In the genomic region with DNA sequence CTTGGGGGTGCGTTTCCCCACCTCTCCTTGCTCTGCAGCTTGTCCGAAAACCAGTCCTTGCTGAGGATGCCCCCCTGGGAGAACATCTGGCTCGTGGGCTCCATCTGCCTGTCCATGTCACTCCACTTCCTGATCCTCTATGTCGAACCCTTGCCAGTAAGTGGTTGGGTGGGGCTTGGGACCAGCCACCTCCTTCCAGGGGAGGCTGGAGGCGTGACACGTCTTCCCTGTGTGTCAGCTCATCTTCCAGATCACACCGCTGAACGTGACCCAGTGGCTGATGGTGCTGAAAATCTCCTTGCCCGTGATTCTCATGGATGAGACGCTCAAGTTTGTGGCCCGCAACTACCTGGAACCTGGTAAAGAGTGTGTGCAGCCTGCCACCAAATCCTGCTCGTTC, we compare ENCODE assay signal across 17 cellular contexts. TPM values are rescaled to one million over a fixed set of nuclear protein-coding genes. Genes with fewer than 3 reads are reported as not detected.
A peak's percentile ranks its signal among the peaks of the same experiment; 100 is the strongest.
DNase-seq lines count a peak whose midpoint lies in the region; ATAC-seq and TF ChIP-seq lines count a peak whose summit lies in the region.
"Had no signal": no experiment of that assay in that cellular context is flagged by ENCODE, and none has a peak within 500 bp of the region (broad histone marks: within the 10 kb centered on the region; RNA-seq: fewer than 3 reads in every experiment).

No MANE protein-coding gene starts in this region.

- H3K27me3 ChIP-seq in endodermal cell (ENCODE audit: control insufficient read depth, insufficient read depth, low read length, poor library complexity, severe bottlenecking) (no peaks in the 10 kb centered on the region), prostate gland (replicated peaks; ENCODE audit: insufficient read depth) (no peaks in the 10 kb centered on the region), upper lobe of right lung (no peaks in the 10 kb centered on the region)
- H3K27me3 ChIP-seq: brain microvascular endothelial cell, ovary had no signal

- H3K27ac Mint-ChIP-seq in CD14-positive monocyte: peak overlapping the region in 5 of 7 donors; percentile 34 to 87 (median 79)
- H3K27ac Mint-ChIP-seq in endodermal cell: no peak overlapping the region
- H3K27ac Mint-ChIP-seq in activated CD4-positive, alpha-beta memory T cell treated with anti-CD3 and anti-CD28 coated beads for 36 hours: no peak overlapping the region
- H3K27ac Mint-ChIP-seq: activated naive CD8-positive, alpha-beta T cell treated with anti-CD3 and anti-CD28 coated beads for 36 hours; B cell had no signal

- H3K9me3 Mint-ChIP-seq in CD14-positive monocyte: no peaks in the 10 kb centered on the region
- H3K9me3 Mint-ChIP-seq in endodermal cell: no peaks in the 10 kb centered on the region
- no peaks in the 10 kb centered on the region for H3K9me3 Mint-ChIP-seq in activated CD4-positive, alpha-beta memory T cell treated with anti-CD3 and anti-CD28 coated beads for 36 hours
- H3K9me3 Mint-ChIP-seq: activated naive CD8-positive, alpha-beta T cell treated with anti-CD3 and anti-CD28 coated beads for 36 hours had no signal

- TF ChIP-seq CTCF in CD14-positive monocyte (IDR thresholded peaks at IDR 0.05): no peak
- TF ChIP-seq CTCF in NB4 (IDR thresholded peaks at IDR 0.05; ENCODE audit: low read depth, low read length): no peak
- TF ChIP-seq CTCF in endodermal cell (conservative IDR thresholded peaks at IDR 0.05): no peak
- no peak for TF ChIP-seq CTCF in prostate gland (IDR thresholded peaks at IDR 0.05)
- TF ChIP-seq CTCF in upper lobe of right lung (IDR thresholded peaks at IDR 0.05): no peak
- no peak for TF ChIP-seq CTCF in GM10266 (IDR thresholded peaks at IDR 0.05; ENCODE audit: control insufficient read depth, insufficient read depth, low read depth, missing control alignments)

- H3K4me1 ChIP-seq in endodermal cell (ENCODE audit: control insufficient read depth, insufficient read depth, low read length) (no peaks in the 10 kb centered on the region), prostate gland (replicated peaks) (peaks cover 42% of the 10 kb centered on the region), upper lobe of right lung (no peaks in the 10 kb centered on the region)

- WGBS in endodermal cell (ENCODE audit: insufficient coverage in 1 of 2, insufficient read length in 1 of 2), 2 experiments: 96 to 99% methylated on average over 10 to 12 of the region's 12 CpGs
- 46% methylated on average over 12 of the region's 12 CpGs for WGBS in prostate gland

- POLR2A ChIA-PET in activated CD4-positive, alpha-beta memory T cell treated with anti-CD3 and anti-CD28 coated beads for 36 hours (lab: Charles Lee): no interaction called here

- TF ChIP-seq POLR2A in NB4 (IDR thresholded peaks at IDR 0.05; ENCODE audit: extremely low read depth, insufficient read length): no peak
- TF ChIP-seq POLR2A in prostate gland (IDR thresholded peaks at IDR 0.05): no peak

- CTCF ChIA-PET in activated CD4-positive, alpha-beta memory T cell treated with anti-CD3 and anti-CD28 coated beads for 36 hours (lab: Charles Lee): no interaction called here

- H3K36me3 ChIP-seq in endodermal cell (ENCODE audit: control insufficient read depth, insufficient read depth, low read length): peaks cover 100% of the 10 kb centered on the region
- H3K36me3 ChIP-seq in prostate gland: peaks cover 0 to 18% of the 10 kb centered on the region in 2 donors
- peaks cover 94% of the 10 kb centered on the region for H3K36me3 ChIP-seq in upper lobe of right lung
- H3K36me3 ChIP-seq: ovary had no signal

- H3K9me3 ChIP-seq in endodermal cell (ENCODE audit: control insufficient read depth, low read length) (no peaks in the 10 kb centered on the region), prostate gland (no peaks in the 10 kb centered on the region), upper lobe of right lung (no peaks in the 10 kb centered on the region)
- H3K9me3 ChIP-seq: ovary had no signal

- H3K9ac ChIP-seq in endodermal cell (ENCODE audit: extremely low read depth, low read length, poor library complexity, severe bottlenecking): no peak overlapping the region
- H3K9ac ChIP-seq: KMS-11 had no signal

- no peak overlapping the region for H3K27ac ChIP-seq in endodermal cell (ENCODE audit: low read depth, low read length)
- peak overlapping the region; percentile 90 to 92 for H3K27ac ChIP-seq in prostate gland
- no peak overlapping the region for H3K27ac ChIP-seq in upper lobe of right lung
- H3K27ac ChIP-seq: brain microvascular endothelial cell, KMS-11, ovary had no signal

- no peak for DNase-seq in CD14-positive monocyte (ENCODE audit: low spot score)
- peak; percentile 59 for DNase-seq in NB4 (ENCODE audit: low read depth)
- DNase-seq in endodermal cell: peak; percentile 55
- DNase-seq in prostate gland (ENCODE audit: low spot score): no peak
- DNase-seq in dedifferentiated amniotic fluid mesenchymal stem cell (ENCODE audit: extremely low spot score): no peak
- no peak for DNase-seq in activated CD4-positive, alpha-beta memory T cell treated with anti-CD3 and anti-CD28 coated beads for 36 hours
- no peak for DNase-seq in upper lobe of right lung
- DNase-seq in GM10266 (ENCODE audit: extremely low spot score): no peak
- DNase-seq: activated naive CD8-positive, alpha-beta T cell treated with anti-CD3 and anti-CD28 coated beads for 36 hours; brain microvascular endothelial cell; NCI-H1105; ovary; stimulated activated CD4-positive, alpha-beta T cell treated with anti-CD3 and anti-CD28 coated beads, Interleukin-4, amount 100 ng/mL, for 4 hours; stimulated activated CD8-positive, alpha-beta memory T cell treated with anti-CD3 and anti-CD28 coated beads, Interleukin-4, amount 100 ng/mL, for 48 hours; substantia nigra had no signal

- H3K4me1 Mint-ChIP-seq in CD14-positive monocyte: peaks cover 37% of the 10 kb centered on the region
- H3K4me1 Mint-ChIP-seq in endodermal cell: no peaks in the 10 kb centered on the region
- peaks cover 23% of the 10 kb centered on the region for H3K4me1 Mint-ChIP-seq in activated CD4-positive, alpha-beta memory T cell treated with anti-CD3 and anti-CD28 coated beads for 36 hours (ENCODE audit: low read depth)

- H3K36me3 Mint-ChIP-seq in CD14-positive monocyte (peaks cover 90 to 94% of the 10 kb centered on the region in 2 donors), endodermal cell (ENCODE audit: low read depth) (peaks cover 94% of the 10 kb centered on the region)
- peaks cover 65% of the 10 kb centered on the region for H3K36me3 Mint-ChIP-seq in activated CD4-positive, alpha-beta memory T cell treated with anti-CD3 and anti-CD28 coated beads for 36 hours

- H3K4me3 ChIP-seq in NB4 (ENCODE audit: low read depth, low read length): no peak overlapping the region
- H3K4me3 ChIP-seq in endodermal cell (ENCODE audit: low read length): no peak overlapping the region
- H3K4me3 ChIP-seq in prostate gland: no peak overlapping the region
- no peak overlapping the region for H3K4me3 ChIP-seq in upper lobe of right lung
- H3K4me3 ChIP-seq: ovary had no signal

- ATAC-seq in upper lobe of right lung: no peak

- H3K4me3 Mint-ChIP-seq in CD14-positive monocyte: no peak overlapping the region
- no peak overlapping the region for H3K4me3 Mint-ChIP-seq in endodermal cell
- no peak overlapping the region for H3K4me3 Mint-ChIP-seq in activated CD4-positive, alpha-beta memory T cell treated with anti-CD3 and anti-CD28 coated beads for 36 hours
- H3K4me3 Mint-ChIP-seq: activated naive CD8-positive, alpha-beta T cell treated with anti-CD3 and anti-CD28 coated beads for 36 hours; B cell had no signal

- intact Hi-C loops in CD14-positive monocyte (cut with micrococcal nuclease): no loop called here
- intact Hi-C loops in prostate gland (cut with DNase I): no loop called here
- intact Hi-C loops in activated CD4-positive, alpha-beta memory T cell treated with anti-CD3 and anti-CD28 coated beads for 36 hours (cut with micrococcal nuclease): no loop called here
- intact Hi-C loops in upper lobe of right lung (cut with DNase I): no loop called here

- H3K27me3 Mint-ChIP-seq in CD14-positive monocyte (ENCODE audit: low read depth in 3 of 3): no peaks in the 10 kb centered on the region
- no peaks in the 10 kb centered on the region for H3K27me3 Mint-ChIP-seq in endodermal cell (ENCODE audit: insufficient read depth)
- H3K27me3 Mint-ChIP-seq in activated CD4-positive, alpha-beta memory T cell treated with anti-CD3 and anti-CD28 coated beads for 36 hours: no peaks in the 10 kb centered on the region
- H3K27me3 Mint-ChIP-seq: activated naive CD8-positive, alpha-beta T cell treated with anti-CD3 and anti-CD28 coated beads for 36 hours; B cell had no signal

RNA-seq across cellular contexts. Expression of gene ANAPC7, which starts 57.5 kb away (rescaled TPM):
- 10 to 100 TPM; 12.9 to 17.2 TPM for polyA plus RNA-seq in CD14-positive monocyte
- total RNA-seq in endodermal cell (100 to 1,000 TPM in 1 of 2 donors, 10 to 100 TPM in 1; 86.0 to 100 TPM), prostate gland (10 to 100 TPM; 60.2 to 65.8 TPM), upper lobe of right lung (45.1 TPM)
- polyA plus RNA-seq in endodermal cell (2013, experiment 1 of 2): 60.2 TPM
- polyA plus RNA-seq in endodermal cell (2013, experiment 2 of 2): 66.0 TPM
- 10 to 100 TPM; 47.3 to 52.9 TPM for total RNA-seq in activated CD4-positive, alpha-beta memory T cell treated with anti-CD3 and anti-CD28 coated beads for 36 hours

Comparison
In these comparisons a context has a peak if more than half of its experiments do, and no peak if none do; other contexts are left out.
1. DNase-seq: peak in NB4 (single experiment) and endodermal cell (single experiment); none in CD14-positive monocyte (single experiment), prostate gland (single experiment), dedifferentiated amniotic fluid mesenchymal stem cell (single experiment), activated CD4-positive, alpha-beta memory T cell treated with anti-CD3 and anti-CD28 coated beads for 36 hours (single experiment), upper lobe of right lung (single experiment) and GM10266 (single experiment).
2. H3K27ac Mint-ChIP-seq: peak in CD14-positive monocyte (5 of 7); none in endodermal cell (single experiment) and activated CD4-positive, alpha-beta memory T cell treated with anti-CD3 and anti-CD28 coated beads for 36 hours (single experiment).
3. H3K27ac ChIP-seq: peak in prostate gland (2 of 2); none in endodermal cell (single experiment) and upper lobe of right lung (single experiment).